8 cellular contexts compared by ENCODE assay signal in the genomic region with DNA sequence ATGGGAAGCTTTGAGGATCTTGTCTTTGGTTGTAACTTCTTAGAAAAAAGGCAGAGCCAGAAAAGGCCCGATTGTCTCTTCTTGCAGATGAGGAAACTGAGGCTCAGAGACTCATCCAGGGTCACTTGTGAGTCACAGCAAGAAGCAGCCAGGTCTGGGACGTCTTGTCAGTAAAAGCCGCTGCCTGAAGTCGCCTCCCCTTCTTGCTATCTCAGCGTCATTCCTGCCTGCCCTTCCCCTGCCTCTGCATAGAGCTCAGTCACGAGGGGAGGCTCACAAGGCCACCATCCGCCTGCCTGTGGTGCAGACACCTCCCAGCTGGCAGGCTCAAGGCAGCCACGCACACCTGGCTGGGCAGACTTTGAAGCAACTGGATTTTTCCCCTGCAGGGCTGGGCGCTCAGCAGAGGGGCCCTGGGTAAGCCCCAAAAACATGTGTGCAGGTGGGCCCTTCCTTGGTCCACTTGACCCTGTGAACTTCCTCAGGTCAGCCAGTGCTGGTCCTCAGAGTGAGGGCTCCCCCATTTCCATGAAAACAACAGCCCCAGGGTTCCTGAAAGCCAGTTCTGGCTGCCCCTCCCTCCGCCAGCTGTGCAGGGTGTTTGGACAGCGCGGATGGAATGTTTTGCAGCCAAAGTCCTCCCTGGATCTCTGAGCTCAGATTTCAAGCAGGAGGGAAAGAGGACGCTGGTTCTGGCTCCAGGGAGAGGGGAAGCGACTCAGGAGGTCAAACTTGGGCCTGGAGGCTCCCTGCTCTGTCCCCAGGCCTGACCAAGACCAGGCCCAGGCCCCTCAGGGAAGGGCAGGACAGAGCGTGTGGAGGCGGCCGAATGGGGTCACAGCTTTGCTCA. TPM values are rescaled to one million over a fixed set of nuclear protein-coding genes. Genes with fewer than 3 reads are reported as not detected.
A peak's percentile ranks its signal among the peaks of the same experiment; 100 is the strongest.
DNase-seq lines count a peak whose midpoint lies in the region; ATAC-seq and TF ChIP-seq lines count a peak whose summit lies in the region.

No MANE protein-coding gene starts in this region.

- POLR2A ChIA-PET in WTC11 (lab: Charles Lee), result interaction anchor here (1.9 kb wide), 1 partner anchor 16 kb away, joined by 9 read pairs; no protein-coding TSS in a partner anchor

- no peaks in the 10 kb centered on the region for H3K9me3 Mint-ChIP-seq in WTC11

- TF ChIP-seq CTCF in WTC11 (IDR thresholded peaks at IDR 0.05), result no peak
- TF ChIP-seq CTCF in retinal pigment epithelial cell (conservative IDR thresholded peaks at IDR 0.05; ENCODE audit: low read depth, low read length), result no peak

- 33 to 34% methylated on average over 17 of the region's 17 CpGs for WGBS in GM23248 (ENCODE audit: low coverage in 1 of 2, low lambda C conversion rate in 2 of 2, missing lambda C conversion rate in 2 of 2), 2 experiments

- peak overlapping the region; percentile 69 for H3K4me2 ChIP-seq in GM23248 (ENCODE audit: unreplicated experiment)

- peaks cover 12% of the 10 kb centered on the region for H3K27me3 Mint-ChIP-seq in WTC11 (ENCODE audit: low read depth)

- in situ Hi-C loops in GM23248 (cut with MboI), result no loop called here

- peak overlapping the region; percentile 34 for H3K27ac ChIP-seq in GM23248

- peaks cover 42% of the 10 kb centered on the region for H3K4me1 Mint-ChIP-seq in WTC11

- H3K4me3 ChIP-seq in GM23248 (no peak overlapping the region), retinal pigment epithelial cell (ENCODE audit: low read length) (no peak overlapping the region)

- H3K4me1 ChIP-seq in GM23248 (ENCODE audit: insufficient read depth), result peaks cover 18% of the 10 kb centered on the region

- no peaks in the 10 kb centered on the region for H4K20me1 ChIP-seq in GM23248 (ENCODE audit: insufficient read depth)

- ATAC-seq in WTC11 (peak; percentile 67), left ventricle myocardium superior (peak; percentile 84), HG03175 (IDR thresholded peaks at IDR 0.05; ENCODE audit: unreplicated experiment) (no peak), HG03565 (IDR thresholded peaks at IDR 0.05; ENCODE audit: unreplicated experiment) (no peak)

- H3K9me2 ChIP-seq in GM23248 (ENCODE audit: insufficient read depth), result no peaks in the 10 kb centered on the region

- intact Hi-C loops in left ventricle myocardium superior (cut with micrococcal nuclease), result no loop called here

- H3F3A ChIP-seq in GM23248 (ENCODE audit: insufficient read depth), result no peaks in the 10 kb centered on the region

- H3K9ac ChIP-seq in GM23248, result peak overlapping the region; percentile 53; the same call in 1 of the 2 replicates

- peak; percentile 72 for DNase-seq in GM23248
- peak; percentile 69 for DNase-seq in WTC11 (ENCODE audit: low spot score)
- DNase-seq in left ventricle myocardium superior, result peak; percentile 84
- peak; percentile 46 for DNase-seq in retinal pigment epithelial cell (ENCODE audit: low read depth)
- no peak for DNase-seq in NOMO-1 (lab: John Stamatoyannopoulos, UW; ENCODE audit: unreplicated experiment in 2 of 2)
- no peak for DNase-seq in COR-L47 (lab: John Stamatoyannopoulos, UW)

- no peaks in the 10 kb centered on the region for H3K9me3 ChIP-seq in GM23248 (ENCODE audit: low read depth)

- H3K36me3 Mint-ChIP-seq in WTC11, result no peaks in the 10 kb centered on the region

- H3K27me3 ChIP-seq in GM23248 (replicated peaks; ENCODE audit: insufficient read depth), result no peaks in the 10 kb centered on the region

- CTCF ChIA-PET in WTC11 (lab: Charles Lee), result interaction anchor here (0.6 to 5.3 kb wide), 14 partner anchors 10 to 185 kb away, joined by 3 to 95 read pairs (median 6); no protein-coding TSS in a partner anchor

- H3K27ac Mint-ChIP-seq in WTC11, result peak overlapping the region; percentile 94

- no peaks in the 10 kb centered on the region for H3K79me2 ChIP-seq in GM23248 (ENCODE audit: insufficient read depth)

- H3K36me3 ChIP-seq in GM23248 (ENCODE audit: low read depth), result no peaks in the 10 kb centered on the region

- H3K4me3 Mint-ChIP-seq in WTC11, result peak overlapping the region; percentile 41

- H2AFZ ChIP-seq in GM23248, result peak overlapping the region; percentile 67

TF ChIP-seq in WTC11, 78 proteins besides CTCF, POLR2A, EP300 and RAD21:
- TF ChIP-seq EMX1 (CRISPR knock-in tag; IDR thresholded peaks at IDR 0.05) (no peak), GABPB1 (CRISPR knock-in tag; IDR thresholded peaks at IDR 0.05) (peak; percentile 58), ESRRA (CRISPR knock-in tag; IDR thresholded peaks at IDR 0.05; ENCODE audit: borderline replicate concordance) (no peak), FOXK1 (CRISPR knock-in tag; IDR thresholded peaks at IDR 0.05) (0 out of 2 replicates have a peak, but pooled peaks have one; percentile 54), IRF2 (CRISPR knock-in tag; IDR thresholded peaks at IDR 0.05; ENCODE audit: borderline replicate concordance, low read depth) (no peak), TEAD4 (CRISPR knock-in tag; IDR thresholded peaks at IDR 0.05) (no peak)
- TF ChIP-seq, protein P1, sequence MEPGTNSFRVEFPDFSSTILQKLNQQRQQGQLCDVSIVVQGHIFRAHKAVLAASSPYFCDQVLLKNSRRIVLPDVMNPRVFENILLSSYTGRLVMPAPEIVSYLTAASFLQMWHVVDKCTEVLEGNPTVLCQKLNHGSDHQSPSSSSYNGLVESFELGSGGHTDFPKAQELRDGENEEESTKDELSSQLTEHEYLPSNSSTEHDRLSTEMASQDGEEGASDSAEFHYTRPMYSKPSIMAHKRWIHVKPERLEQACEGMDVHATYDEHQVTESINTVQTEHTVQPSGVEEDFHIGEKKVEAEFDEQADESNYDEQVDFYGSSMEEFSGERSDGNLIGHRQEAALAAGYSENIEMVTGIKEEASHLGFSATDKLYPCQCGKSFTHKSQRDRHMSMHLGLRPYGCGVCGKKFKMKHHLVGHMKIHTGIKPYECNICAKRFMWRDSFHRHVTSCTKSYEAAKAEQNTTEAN (CRISPR knock-in tag; IDR thresholded peaks at IDR 0.05), result no peak
- TF ChIP-seq, protein P2, sequence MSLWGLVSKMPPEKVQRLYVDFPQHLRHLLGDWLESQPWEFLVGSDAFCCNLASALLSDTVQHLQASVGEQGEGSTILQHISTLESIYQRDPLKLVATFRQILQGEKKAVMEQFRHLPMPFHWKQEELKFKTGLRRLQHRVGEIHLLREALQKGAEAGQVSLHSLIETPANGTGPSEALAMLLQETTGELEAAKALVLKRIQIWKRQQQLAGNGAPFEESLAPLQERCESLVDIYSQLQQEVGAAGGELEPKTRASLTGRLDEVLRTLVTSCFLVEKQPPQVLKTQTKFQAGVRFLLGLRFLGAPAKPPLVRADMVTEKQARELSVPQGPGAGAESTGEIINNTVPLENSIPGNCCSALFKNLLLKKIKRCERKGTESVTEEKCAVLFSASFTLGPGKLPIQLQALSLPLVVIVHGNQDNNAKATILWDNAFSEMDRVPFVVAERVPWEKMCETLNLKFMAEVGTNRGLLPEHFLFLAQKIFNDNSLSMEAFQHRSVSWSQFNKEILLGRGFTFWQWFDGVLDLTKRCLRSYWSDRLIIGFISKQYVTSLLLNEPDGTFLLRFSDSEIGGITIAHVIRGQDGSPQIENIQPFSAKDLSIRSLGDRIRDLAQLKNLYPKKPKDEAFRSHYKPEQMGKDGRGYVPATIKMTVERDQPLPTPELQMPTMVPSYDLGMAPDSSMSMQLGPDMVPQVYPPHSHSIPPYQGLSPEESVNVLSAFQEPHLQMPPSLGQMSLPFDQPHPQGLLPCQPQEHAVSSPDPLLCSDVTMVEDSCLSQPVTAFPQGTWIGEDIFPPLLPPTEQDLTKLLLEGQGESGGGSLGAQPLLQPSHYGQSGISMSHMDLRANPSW (CRISPR knock-in tag; conservative IDR thresholded peaks at IDR 0.05; ENCODE audit: low read depth), result no peak
- TF ChIP-seq, protein P3, sequence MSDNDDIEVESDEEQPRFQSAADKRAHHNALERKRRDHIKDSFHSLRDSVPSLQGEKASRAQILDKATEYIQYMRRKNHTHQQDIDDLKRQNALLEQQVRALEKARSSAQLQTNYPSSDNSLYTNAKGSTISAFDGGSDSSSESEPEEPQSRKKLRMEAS (CRISPR knock-in tag; IDR thresholded peaks at IDR 0.05), result no peak

RNA-seq across cellular contexts. Expression of a gene that starts 6.0 kb away (rescaled TPM):
- total RNA-seq in GM23248 (2014; rRNA removed; shearing (Covaris generic)), result 6.6 and 7.5 TPM in 2 replicates
- 2.8 and 3.3 TPM in 2 replicates for polyA plus RNA-seq in GM23248 (2016; fragmentation: Nextera tagmentation; extraction: Ambion mirVana)
- total RNA-seq in WTC11 (2021) (7.2 to 11.1 TPM (median 8.9 TPM) in 3 replicates), left ventricle myocardium superior (11.1 TPM)

RNA-seq across cellular contexts. Expression of a gene that starts 26.8 kb away (rescaled TPM):
- 4.7 and 5.1 TPM in 2 replicates for total RNA-seq in GM23248 (2014; rRNA removed; shearing (Covaris generic))
- polyA plus RNA-seq in GM23248 (2016; fragmentation: Nextera tagmentation; extraction: Ambion mirVana), result 3.1 and 3.9 TPM in 2 replicates
- total RNA-seq in WTC11 (2021) (0.17 to 0.32 TPM (median 0.21 TPM) in 3 replicates), left ventricle myocardium superior (1.1 TPM)

RNA-seq across cellular contexts. Expression of a gene that starts 32.0 kb away (rescaled TPM):
- 203 and 272 TPM in 2 replicates for total RNA-seq in GM23248 (2014; rRNA removed; shearing (Covaris generic))
- 124 and 135 TPM in 2 replicates for polyA plus RNA-seq in GM23248 (2016; fragmentation: Nextera tagmentation; extraction: Ambion mirVana)
- total RNA-seq in WTC11 (2021) (47.4 to 50.0 TPM (median 49.3 TPM) in 3 replicates), left ventricle myocardium superior (69.7 TPM)

RNA-seq across cellular contexts. Expression of a gene that starts 44.0 kb away (rescaled TPM):
- total RNA-seq in GM23248 (2014; rRNA removed; shearing (Covaris generic)), result 393 and 473 TPM in 2 replicates
- polyA plus RNA-seq in GM23248 (2016; fragmentation: Nextera tagmentation; extraction: Ambion mirVana), result 10,305 and 10,611 TPM in 2 replicates
- total RNA-seq in WTC11 (2021) (1,108 to 1,272 TPM (median 1,247 TPM) in 3 replicates), left ventricle myocardium superior (2,305 TPM)

Comparison
In these comparisons a context has a peak if more than half of its experiments do, and no peak if none do; other contexts are left out.
1. DNase-seq: peak in GM23248 (single experiment), WTC11 (single experiment), left ventricle myocardium superior (single experiment) and retinal pigment epithelial cell (single experiment); none in NOMO-1 (0 of 2) and COR-L47 (single experiment).
2. ATAC-seq: peak in WTC11 (single experiment) and left ventricle myocardium superior (single experiment); none in HG03175 (single experiment) and HG03565 (single experiment).